Comparison of ENCODE assay signal across 2 cellular contexts in the genomic region with DNA sequence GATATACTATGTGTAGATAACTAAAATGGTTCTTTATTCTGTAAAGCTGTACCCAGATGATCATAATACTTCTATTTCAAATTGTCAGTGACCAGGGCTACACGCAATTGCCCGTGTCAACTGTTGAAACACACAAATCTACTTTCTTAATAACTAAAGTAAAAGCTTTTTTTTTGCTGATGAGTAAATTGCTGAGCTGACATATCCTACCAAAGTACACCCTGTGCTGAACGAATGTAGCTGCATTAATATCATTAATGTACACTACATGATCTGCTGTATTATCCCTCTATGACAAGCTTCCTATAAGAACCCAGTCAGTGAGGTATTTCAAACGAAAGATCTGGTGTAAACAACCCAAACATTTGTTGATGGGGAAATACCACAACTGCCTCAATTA.
TF ChIP-seq lines count a peak whose summit lies in the region.

No MANE protein-coding gene starts in this region.

TF ChIP-seq in GM23338, 12 proteins besides CTCF, POLR2A, EP300 and RAD21:
- TF ChIP-seq STAT1 (IDR thresholded peaks at IDR 0.05; ENCODE audit: unreplicated experiment) (no peak), ZNF331 (CRISPR knock-in tag; IDR thresholded peaks at IDR 0.05; ENCODE audit: low read depth) (no peak), EZH2phosphoT487 (IDR thresholded peaks at IDR 0.05; ENCODE audit: unreplicated experiment) (no peak), POLR2AphosphoS5 (IDR thresholded peaks at IDR 0.05; ENCODE audit: low read depth) (no peak)
- TF ChIP-seq, protein P1, sequence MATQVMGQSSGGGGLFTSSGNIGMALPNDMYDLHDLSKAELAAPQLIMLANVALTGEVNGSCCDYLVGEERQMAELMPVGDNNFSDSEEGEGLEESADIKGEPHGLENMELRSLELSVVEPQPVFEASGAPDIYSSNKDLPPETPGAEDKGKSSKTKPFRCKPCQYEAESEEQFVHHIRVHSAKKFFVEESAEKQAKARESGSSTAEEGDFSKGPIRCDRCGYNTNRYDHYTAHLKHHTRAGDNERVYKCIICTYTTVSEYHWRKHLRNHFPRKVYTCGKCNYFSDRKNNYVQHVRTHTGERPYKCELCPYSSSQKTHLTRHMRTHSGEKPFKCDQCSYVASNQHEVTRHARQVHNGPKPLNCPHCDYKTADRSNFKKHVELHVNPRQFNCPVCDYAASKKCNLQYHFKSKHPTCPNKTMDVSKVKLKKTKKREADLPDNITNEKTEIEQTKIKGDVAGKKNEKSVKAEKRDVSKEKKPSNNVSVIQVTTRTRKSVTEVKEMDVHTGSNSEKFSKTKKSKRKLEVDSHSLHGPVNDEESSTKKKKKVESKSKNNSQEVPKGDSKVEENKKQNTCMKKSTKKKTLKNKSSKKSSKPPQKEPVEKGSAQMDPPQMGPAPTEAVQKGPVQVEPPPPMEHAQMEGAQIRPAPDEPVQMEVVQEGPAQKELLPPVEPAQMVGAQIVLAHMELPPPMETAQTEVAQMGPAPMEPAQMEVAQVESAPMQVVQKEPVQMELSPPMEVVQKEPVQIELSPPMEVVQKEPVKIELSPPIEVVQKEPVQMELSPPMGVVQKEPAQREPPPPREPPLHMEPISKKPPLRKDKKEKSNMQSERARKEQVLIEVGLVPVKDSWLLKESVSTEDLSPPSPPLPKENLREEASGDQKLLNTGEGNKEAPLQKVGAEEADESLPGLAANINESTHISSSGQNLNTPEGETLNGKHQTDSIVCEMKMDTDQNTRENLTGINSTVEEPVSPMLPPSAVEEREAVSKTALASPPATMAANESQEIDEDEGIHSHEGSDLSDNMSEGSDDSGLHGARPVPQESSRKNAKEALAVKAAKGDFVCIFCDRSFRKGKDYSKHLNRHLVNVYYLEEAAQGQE (IDR thresholded peaks at IDR 0.05; ENCODE audit: unreplicated experiment) = no peak
- TF ChIP-seq, protein P2, sequence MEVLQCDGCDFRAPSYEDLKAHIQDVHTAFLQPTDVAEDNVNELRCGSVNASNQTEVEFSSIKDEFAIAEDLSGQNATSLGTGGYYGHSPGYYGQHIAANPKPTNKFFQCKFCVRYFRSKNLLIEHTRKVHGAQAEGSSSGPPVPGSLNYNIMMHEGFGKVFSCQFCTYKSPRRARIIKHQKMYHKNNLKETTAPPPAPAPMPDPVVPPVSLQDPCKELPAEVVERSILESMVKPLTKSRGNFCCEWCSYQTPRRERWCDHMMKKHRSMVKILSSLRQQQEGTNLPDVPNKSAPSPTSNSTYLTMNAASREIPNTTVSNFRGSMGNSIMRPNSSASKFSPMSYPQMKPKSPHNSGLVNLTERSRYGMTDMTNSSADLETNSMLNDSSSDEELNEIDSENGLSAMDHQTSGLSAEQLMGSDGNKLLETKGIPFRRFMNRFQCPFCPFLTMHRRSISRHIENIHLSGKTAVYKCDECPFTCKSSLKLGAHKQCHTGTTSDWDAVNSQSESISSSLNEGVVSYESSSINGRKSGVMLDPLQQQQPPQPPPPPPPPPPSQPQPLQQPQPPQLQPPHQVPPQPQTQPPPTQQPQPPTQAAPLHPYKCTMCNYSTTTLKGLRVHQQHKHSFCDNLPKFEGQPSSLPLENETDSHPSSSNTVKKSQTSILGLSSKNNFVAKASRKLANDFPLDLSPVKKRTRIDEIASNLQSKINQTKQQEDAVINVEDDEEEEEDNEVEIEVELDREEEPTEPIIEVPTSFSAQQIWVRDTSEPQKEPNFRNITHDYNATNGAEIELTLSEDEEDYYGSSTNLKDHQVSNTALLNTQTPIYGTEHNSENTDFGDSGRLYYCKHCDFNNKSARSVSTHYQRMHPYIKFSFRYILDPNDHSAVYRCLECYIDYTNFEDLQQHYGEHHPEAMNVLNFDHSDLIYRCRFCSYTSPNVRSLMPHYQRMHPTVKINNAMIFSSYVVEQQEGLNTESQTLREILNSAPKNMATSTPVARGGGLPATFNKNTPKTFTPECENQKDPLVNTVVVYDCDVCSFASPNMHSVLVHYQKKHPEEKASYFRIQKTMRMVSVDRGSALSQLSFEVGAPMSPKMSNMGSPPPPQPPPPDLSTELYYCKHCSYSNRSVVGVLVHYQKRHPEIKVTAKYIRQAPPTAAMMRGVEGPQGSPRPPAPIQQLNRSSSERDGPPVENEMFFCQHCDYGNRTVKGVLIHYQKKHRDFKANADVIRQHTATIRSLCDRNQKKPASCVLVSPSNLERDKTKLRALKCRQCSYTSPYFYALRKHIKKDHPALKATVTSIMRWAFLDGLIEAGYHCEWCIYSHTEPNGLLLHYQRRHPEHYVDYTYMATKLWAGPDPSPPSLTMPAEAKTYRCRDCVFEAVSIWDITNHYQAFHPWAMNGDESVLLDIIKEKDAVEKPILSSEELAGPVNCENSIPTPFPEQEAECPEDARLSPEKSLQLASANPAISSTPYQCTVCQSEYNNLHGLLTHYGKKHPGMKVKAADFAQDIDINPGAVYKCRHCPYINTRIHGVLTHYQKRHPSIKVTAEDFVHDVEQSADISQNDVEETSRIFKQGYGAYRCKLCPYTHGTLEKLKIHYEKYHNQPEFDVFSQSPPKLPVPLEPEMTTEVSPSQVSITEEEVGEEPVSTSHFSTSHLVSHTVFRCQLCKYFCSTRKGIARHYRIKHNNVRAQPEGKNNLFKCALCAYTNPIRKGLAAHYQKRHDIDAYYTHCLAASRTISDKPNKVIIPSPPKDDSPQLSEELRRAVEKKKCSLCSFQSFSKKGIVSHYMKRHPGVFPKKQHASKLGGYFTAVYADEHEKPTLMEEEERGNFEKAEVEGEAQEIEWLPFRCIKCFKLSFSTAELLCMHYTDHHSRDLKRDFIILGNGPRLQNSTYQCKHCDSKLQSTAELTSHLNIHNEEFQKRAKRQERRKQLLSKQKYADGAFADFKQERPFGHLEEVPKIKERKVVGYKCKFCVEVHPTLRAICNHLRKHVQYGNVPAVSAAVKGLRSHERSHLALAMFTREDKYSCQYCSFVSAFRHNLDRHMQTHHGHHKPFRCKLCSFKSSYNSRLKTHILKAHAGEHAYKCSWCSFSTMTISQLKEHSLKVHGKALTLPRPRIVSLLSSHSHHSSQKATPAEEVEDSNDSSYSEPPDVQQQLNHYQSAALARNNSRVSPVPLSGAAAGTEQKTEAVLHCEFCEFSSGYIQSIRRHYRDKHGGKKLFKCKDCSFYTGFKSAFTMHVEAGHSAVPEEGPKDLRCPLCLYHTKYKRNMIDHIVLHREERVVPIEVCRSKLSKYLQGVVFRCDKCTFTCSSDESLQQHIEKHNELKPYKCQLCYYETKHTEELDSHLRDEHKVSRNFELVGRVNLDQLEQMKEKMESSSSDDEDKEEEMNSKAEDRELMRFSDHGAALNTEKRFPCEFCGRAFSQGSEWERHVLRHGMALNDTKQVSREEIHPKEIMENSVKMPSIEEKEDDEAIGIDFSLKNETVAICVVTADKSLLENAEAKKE (CRISPR knock-in tag; IDR thresholded peaks at IDR 0.05) = no peak
- TF ChIP-seq, protein P3, sequence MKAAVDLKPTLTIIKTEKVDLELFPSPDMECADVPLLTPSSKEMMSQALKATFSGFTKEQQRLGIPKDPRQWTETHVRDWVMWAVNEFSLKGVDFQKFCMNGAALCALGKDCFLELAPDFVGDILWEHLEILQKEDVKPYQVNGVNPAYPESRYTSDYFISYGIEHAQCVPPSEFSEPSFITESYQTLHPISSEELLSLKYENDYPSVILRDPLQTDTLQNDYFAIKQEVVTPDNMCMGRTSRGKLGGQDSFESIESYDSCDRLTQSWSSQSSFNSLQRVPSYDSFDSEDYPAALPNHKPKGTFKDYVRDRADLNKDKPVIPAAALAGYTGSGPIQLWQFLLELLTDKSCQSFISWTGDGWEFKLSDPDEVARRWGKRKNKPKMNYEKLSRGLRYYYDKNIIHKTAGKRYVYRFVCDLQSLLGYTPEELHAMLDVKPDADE (IDR thresholded peaks at IDR 0.05) = no peak

TF ChIP-seq in K562, 482 proteins besides CTCF, POLR2A, EP300 and RAD21 (continues in another document):
- no peak for TF ChIP-seq TARDBP (IDR thresholded peaks at IDR 0.05)
- TF ChIP-seq MAFK (IDR thresholded peaks at IDR 0.05; ENCODE audit: low read length) = peak; percentile 87
- no peak for TF ChIP-seq ZSCAN32 (CRISPR knock-in tag; IDR thresholded peaks at IDR 0.05)
- TF ChIP-seq ZZZ3 (IDR thresholded peaks at IDR 0.05) = no peak
- TF ChIP-seq, protein P4, sequence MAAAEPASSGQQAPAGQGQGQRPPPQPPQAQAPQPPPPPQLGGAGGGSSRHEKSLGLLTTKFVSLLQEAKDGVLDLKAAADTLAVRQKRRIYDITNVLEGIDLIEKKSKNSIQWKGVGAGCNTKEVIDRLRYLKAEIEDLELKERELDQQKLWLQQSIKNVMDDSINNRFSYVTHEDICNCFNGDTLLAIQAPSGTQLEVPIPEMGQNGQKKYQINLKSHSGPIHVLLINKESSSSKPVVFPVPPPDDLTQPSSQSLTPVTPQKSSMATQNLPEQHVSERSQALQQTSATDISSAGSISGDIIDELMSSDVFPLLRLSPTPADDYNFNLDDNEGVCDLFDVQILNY (CRISPR knock-in tag; IDR thresholded peaks at IDR 0.05) = no peak
- no peak for TF ChIP-seq POLR2AphosphoS2 (IDR thresholded peaks at IDR 0.05; ENCODE audit: low read length)
- TF ChIP-seq ZNF197 (CRISPR knock-in tag; IDR thresholded peaks at IDR 0.05; ENCODE audit: low read depth) = no peak
- TF ChIP-seq JUND (IDR thresholded peaks at IDR 0.05; ENCODE audit: borderline replicate concordance, low read depth, low read length) = no peak
- no peak for TF ChIP-seq JUND (tag; IDR thresholded peaks at IDR 0.05; ENCODE audit: borderline replicate concordance, low read depth, low read length)
- TF ChIP-seq, protein P5, sequence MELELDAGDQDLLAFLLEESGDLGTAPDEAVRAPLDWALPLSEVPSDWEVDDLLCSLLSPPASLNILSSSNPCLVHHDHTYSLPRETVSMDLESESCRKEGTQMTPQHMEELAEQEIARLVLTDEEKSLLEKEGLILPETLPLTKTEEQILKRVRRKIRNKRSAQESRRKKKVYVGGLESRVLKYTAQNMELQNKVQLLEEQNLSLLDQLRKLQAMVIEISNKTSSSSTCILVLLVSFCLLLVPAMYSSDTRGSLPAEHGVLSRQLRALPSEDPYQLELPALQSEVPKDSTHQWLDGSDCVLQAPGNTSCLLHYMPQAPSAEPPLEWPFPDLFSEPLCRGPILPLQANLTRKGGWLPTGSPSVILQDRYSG (tag; conservative IDR thresholded peaks at IDR 0.05; ENCODE audit: low read depth) = no peak
- TF ChIP-seq, protein P6, sequence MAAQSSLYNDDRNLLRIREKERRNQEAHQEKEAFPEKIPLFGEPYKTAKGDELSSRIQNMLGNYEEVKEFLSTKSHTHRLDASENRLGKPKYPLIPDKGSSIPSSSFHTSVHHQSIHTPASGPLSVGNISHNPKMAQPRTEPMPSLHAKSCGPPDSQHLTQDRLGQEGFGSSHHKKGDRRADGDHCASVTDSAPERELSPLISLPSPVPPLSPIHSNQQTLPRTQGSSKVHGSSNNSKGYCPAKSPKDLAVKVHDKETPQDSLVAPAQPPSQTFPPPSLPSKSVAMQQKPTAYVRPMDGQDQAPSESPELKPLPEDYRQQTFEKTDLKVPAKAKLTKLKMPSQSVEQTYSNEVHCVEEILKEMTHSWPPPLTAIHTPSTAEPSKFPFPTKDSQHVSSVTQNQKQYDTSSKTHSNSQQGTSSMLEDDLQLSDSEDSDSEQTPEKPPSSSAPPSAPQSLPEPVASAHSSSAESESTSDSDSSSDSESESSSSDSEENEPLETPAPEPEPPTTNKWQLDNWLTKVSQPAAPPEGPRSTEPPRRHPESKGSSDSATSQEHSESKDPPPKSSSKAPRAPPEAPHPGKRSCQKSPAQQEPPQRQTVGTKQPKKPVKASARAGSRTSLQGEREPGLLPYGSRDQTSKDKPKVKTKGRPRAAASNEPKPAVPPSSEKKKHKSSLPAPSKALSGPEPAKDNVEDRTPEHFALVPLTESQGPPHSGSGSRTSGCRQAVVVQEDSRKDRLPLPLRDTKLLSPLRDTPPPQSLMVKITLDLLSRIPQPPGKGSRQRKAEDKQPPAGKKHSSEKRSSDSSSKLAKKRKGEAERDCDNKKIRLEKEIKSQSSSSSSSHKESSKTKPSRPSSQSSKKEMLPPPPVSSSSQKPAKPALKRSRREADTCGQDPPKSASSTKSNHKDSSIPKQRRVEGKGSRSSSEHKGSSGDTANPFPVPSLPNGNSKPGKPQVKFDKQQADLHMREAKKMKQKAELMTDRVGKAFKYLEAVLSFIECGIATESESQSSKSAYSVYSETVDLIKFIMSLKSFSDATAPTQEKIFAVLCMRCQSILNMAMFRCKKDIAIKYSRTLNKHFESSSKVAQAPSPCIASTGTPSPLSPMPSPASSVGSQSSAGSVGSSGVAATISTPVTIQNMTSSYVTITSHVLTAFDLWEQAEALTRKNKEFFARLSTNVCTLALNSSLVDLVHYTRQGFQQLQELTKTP (IDR thresholded peaks at IDR 0.05; ENCODE audit: low read depth in 1 of 2, partially characterized antibody in 2 of 2) = no peak
